ENCODE assay signal across 1 cellular context in the genomic region with DNA sequence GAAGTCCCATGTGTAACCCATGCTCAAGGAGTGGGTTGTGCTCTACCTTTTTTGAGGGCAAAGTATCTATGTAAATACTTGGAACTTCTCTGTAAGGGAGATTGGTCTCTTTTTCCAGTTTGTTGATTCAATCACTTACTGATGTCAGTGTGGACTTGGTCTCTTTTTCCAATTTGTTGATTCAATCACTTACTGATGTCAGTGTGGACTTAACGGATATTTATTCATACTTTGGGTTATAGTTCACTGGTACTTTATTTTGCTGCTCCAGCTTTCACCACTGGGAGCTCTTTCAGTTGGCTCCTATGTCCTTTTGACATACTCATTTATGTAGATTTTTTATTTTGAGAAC.
TF ChIP-seq lines count a peak whose summit lies in the region.

No MANE protein-coding gene starts in this region.

TF ChIP-seq in GM23338, 12 proteins besides CTCF, POLR2A, EP300 and RAD21 (continued from another document):
- TF ChIP-seq REST (IDR thresholded peaks at IDR 0.05; ENCODE audit: unreplicated experiment) = no peak
- TF ChIP-seq ETS1 (IDR thresholded peaks at IDR 0.05) = no peak
- TF ChIP-seq JUNB (IDR thresholded peaks at IDR 0.05; ENCODE audit: unreplicated experiment) = no peak
- TF ChIP-seq STAT1 (IDR thresholded peaks at IDR 0.05; ENCODE audit: unreplicated experiment) = no peak
- no peak for TF ChIP-seq CREB1 (CRISPR knock-in tag; IDR thresholded peaks at IDR 0.05; ENCODE audit: low read depth)
- no peak for TF ChIP-seq POLR2AphosphoS5 (IDR thresholded peaks at IDR 0.05; ENCODE audit: low read depth)
- TF ChIP-seq, protein P1, sequence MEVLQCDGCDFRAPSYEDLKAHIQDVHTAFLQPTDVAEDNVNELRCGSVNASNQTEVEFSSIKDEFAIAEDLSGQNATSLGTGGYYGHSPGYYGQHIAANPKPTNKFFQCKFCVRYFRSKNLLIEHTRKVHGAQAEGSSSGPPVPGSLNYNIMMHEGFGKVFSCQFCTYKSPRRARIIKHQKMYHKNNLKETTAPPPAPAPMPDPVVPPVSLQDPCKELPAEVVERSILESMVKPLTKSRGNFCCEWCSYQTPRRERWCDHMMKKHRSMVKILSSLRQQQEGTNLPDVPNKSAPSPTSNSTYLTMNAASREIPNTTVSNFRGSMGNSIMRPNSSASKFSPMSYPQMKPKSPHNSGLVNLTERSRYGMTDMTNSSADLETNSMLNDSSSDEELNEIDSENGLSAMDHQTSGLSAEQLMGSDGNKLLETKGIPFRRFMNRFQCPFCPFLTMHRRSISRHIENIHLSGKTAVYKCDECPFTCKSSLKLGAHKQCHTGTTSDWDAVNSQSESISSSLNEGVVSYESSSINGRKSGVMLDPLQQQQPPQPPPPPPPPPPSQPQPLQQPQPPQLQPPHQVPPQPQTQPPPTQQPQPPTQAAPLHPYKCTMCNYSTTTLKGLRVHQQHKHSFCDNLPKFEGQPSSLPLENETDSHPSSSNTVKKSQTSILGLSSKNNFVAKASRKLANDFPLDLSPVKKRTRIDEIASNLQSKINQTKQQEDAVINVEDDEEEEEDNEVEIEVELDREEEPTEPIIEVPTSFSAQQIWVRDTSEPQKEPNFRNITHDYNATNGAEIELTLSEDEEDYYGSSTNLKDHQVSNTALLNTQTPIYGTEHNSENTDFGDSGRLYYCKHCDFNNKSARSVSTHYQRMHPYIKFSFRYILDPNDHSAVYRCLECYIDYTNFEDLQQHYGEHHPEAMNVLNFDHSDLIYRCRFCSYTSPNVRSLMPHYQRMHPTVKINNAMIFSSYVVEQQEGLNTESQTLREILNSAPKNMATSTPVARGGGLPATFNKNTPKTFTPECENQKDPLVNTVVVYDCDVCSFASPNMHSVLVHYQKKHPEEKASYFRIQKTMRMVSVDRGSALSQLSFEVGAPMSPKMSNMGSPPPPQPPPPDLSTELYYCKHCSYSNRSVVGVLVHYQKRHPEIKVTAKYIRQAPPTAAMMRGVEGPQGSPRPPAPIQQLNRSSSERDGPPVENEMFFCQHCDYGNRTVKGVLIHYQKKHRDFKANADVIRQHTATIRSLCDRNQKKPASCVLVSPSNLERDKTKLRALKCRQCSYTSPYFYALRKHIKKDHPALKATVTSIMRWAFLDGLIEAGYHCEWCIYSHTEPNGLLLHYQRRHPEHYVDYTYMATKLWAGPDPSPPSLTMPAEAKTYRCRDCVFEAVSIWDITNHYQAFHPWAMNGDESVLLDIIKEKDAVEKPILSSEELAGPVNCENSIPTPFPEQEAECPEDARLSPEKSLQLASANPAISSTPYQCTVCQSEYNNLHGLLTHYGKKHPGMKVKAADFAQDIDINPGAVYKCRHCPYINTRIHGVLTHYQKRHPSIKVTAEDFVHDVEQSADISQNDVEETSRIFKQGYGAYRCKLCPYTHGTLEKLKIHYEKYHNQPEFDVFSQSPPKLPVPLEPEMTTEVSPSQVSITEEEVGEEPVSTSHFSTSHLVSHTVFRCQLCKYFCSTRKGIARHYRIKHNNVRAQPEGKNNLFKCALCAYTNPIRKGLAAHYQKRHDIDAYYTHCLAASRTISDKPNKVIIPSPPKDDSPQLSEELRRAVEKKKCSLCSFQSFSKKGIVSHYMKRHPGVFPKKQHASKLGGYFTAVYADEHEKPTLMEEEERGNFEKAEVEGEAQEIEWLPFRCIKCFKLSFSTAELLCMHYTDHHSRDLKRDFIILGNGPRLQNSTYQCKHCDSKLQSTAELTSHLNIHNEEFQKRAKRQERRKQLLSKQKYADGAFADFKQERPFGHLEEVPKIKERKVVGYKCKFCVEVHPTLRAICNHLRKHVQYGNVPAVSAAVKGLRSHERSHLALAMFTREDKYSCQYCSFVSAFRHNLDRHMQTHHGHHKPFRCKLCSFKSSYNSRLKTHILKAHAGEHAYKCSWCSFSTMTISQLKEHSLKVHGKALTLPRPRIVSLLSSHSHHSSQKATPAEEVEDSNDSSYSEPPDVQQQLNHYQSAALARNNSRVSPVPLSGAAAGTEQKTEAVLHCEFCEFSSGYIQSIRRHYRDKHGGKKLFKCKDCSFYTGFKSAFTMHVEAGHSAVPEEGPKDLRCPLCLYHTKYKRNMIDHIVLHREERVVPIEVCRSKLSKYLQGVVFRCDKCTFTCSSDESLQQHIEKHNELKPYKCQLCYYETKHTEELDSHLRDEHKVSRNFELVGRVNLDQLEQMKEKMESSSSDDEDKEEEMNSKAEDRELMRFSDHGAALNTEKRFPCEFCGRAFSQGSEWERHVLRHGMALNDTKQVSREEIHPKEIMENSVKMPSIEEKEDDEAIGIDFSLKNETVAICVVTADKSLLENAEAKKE (CRISPR knock-in tag; IDR thresholded peaks at IDR 0.05) = no peak
- TF ChIP-seq EZH2phosphoT487 (IDR thresholded peaks at IDR 0.05; ENCODE audit: unreplicated experiment) = no peak
- TF ChIP-seq ZNF114 (CRISPR knock-in tag; IDR thresholded peaks at IDR 0.05) = no peak
